8 cellular contexts compared by ENCODE assay signal in the genomic region with DNA sequence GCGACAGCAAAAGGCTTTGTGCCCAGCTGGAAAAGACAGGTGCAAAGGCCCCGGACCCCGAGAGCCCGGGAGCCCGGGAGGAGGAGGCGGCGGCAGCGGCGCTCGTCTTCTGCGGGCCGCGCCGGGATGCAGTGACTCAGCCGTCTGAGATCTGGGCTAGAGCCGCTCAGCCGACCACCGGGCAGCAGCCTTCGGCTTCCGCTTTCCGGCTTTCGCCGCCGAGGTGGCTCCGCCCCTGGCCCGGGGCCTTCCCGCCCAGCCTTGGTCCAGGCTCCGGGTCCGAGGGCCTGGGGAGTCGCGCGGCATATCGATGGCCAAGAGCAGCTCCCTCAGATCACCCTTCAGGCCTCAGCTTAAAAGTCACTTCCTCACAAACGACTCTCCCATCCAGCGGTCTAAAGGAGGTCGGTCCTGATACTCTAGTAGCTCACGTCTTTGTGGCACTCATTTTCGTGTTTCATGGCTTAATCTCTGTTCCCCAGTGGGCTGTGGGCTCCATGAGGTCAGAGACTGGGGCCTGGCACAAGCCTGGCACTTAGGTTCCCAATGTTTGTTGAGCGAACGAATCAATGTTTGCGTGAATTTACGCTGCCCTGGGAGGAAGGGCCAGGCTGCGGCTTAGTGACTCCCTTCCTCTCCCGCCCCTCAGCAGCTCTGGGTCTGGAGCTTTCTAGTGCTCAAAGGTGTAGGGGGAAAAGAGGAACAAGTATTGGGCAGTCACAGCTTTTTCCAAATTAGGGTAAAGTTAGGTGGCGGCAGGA. TPM values are rescaled to one million over a fixed set of nuclear protein-coding genes. Genes with fewer than 3 reads are reported as not detected.
A peak's percentile ranks its signal among the peaks of the same experiment; 100 is the strongest.
DNase-seq lines count a peak whose midpoint lies in the region; ATAC-seq, FAIRE-seq and TF ChIP-seq lines count a peak whose summit lies in the region.

A gene (minus strand): TSS at position 146 of the 761 bp plus-strand sequence. CDS start 783 bp downstream, outside the sequence.

- peaks cover 8% of the 10 kb centered on the region for H3K4me1 ChIP-seq in keratinocyte (ENCODE audit: control insufficient read depth, extremely low read depth, insufficient read depth, low read length)

- ATAC-seq in GM18870 (IDR thresholded peaks at IDR 0.05; ENCODE audit: unreplicated experiment) (peak; percentile 61), HG03103 (IDR thresholded peaks at IDR 0.05; ENCODE audit: low read depth, unreplicated experiment) (peak; percentile 78)
- ATAC-seq in central memory CD8-positive, alpha-beta T cell (replicated peaks; ENCODE audit: extremely low read depth, poor library complexity, severe bottlenecking), result peak; percentile 63

- H2AFZ ChIP-seq in keratinocyte (ENCODE audit: control insufficient read depth, low read length), result peak within 1 kb of the TSS; percentile 96

- H3K9me3 Mint-ChIP-seq in central memory CD8-positive, alpha-beta T cell, result no peaks in the 10 kb centered on the region

- no peaks in the 10 kb centered on the region for H3K9me1 ChIP-seq in keratinocyte (ENCODE audit: control insufficient read depth, extremely low read depth, insufficient read depth, low read length)

- H3K4me3 ChIP-seq in keratinocyte (ENCODE audit: control insufficient read depth in 2 of 3, extremely low read depth in 1 of 3, insufficient read depth in 2 of 3, low read depth in 1 of 3, low read length in 3 of 3), result peak within 1 kb of the TSS; percentile 68 to 86 (median 83)

- H4K20me1 ChIP-seq in keratinocyte (ENCODE audit: control insufficient read depth, extremely low read depth, insufficient read depth, low read length), result no peaks in the 10 kb centered on the region

- DNase-seq in AG08395 (ENCODE audit: low spot score), result peak; percentile 84
- peak; percentile 79 for DNase-seq in NCI-H2196 (lab: John Stamatoyannopoulos, UW; ENCODE audit: unreplicated experiment)
- peak in 3 of 4 experiments; percentile 20 to 29 (median 27) for DNase-seq in activated CD4-positive, CD25-positive, alpha-beta regulatory T cell (lab: John Stamatoyannopoulos, UW)
- DNase-seq in central memory CD8-positive, alpha-beta T cell (ENCODE audit: low spot score in 2 of 2), result peak; percentile 27 to 28
- no peak for DNase-seq in keratinocyte (ENCODE audit: low read depth, low spot score)
- peak; percentile 45 for DNase-seq in stimulated activated CD4-positive, alpha-beta T cell treated with anti-CD3 and anti-CD28 coated beads, Interleukin-12 subunit alpha, Interleukin-12 subunit beta, amount 100 ng/mL, for 4 hours

- dilution Hi-C loops in keratinocyte (cut with MboI; ENCODE audit: extremely low pct_ligation_motif_present, low sequenced_read_pairs), result no loop called here

- no peaks in the 10 kb centered on the region for H3K27me3 ChIP-seq in keratinocyte (ENCODE audit: control insufficient read depth, extremely low read depth, insufficient read depth, low read length)

- peak within 1 kb of the TSS; percentile 96 for H3K27ac Mint-ChIP-seq in central memory CD8-positive, alpha-beta T cell (ENCODE audit: low read depth)

- no peaks in the 10 kb centered on the region for H3K27me3 Mint-ChIP-seq in central memory CD8-positive, alpha-beta T cell

- no peak for TF ChIP-seq CTCF in keratinocyte (optimal IDR thresholded peaks at IDR 0.05 in 1 of 3, IDR thresholded peaks at IDR 0.05 in 1 of 3, conservative IDR thresholded peaks at IDR 0.05 in 1 of 3; ENCODE audit: extremely low read depth in 1 of 3, insufficient read depth in 2 of 3, low read length in 3 of 3)

- peak within 1 kb of the TSS; percentile 82 for H3K9ac ChIP-seq in keratinocyte (ENCODE audit: control insufficient read depth, extremely low read depth, insufficient read depth, low read length)

- H3K27ac ChIP-seq in keratinocyte (ENCODE audit: control insufficient read depth, insufficient read depth, low read length), result peak within 1 kb of the TSS; percentile 79

- peak within 1 kb of the TSS; percentile 94 for H3K4me3 Mint-ChIP-seq in central memory CD8-positive, alpha-beta T cell

- H3K36me3 ChIP-seq in keratinocyte (ENCODE audit: control insufficient read depth in 2 of 2, extremely low read depth in 1 of 2, insufficient read depth in 2 of 2, low read length in 2 of 2), result peaks cover 0 to 1% of the 10 kb centered on the region in 2 experiments

- no peaks in the 10 kb centered on the region for H3K9me3 ChIP-seq in keratinocyte (ENCODE audit: control insufficient read depth, low read depth, low read length)

- H3K4me1 Mint-ChIP-seq in central memory CD8-positive, alpha-beta T cell, result peaks cover 32% of the 10 kb centered on the region

- no peak for FAIRE-seq in keratinocyte (lab: Jason Lieb, UNC)

- peak within 1 kb of the TSS; percentile 92 for H3K4me2 ChIP-seq in keratinocyte (ENCODE audit: control insufficient read depth, extremely low read depth, insufficient read depth, low read depth, low read length)

- peaks cover 2% of the 10 kb centered on the region for H3K79me2 ChIP-seq in keratinocyte (ENCODE audit: control insufficient read depth, insufficient read depth, low read length)

- peaks cover 13% of the 10 kb centered on the region for H3K36me3 Mint-ChIP-seq in central memory CD8-positive, alpha-beta T cell (ENCODE audit: insufficient read depth)

RNA-seq across cellular contexts. Expression of the gene that starts here (rescaled TPM):
- polyA plus RNA-seq in keratinocyte, result 4.4 to 6.8 TPM (median 5.1 TPM) in 3 replicates
- polyA plus RNA-seq in keratinocyte (2011; ENCODE audit: low read depth), result 1.7 TPM
- polyA plus RNA-seq in keratinocyte (2011; cell fraction: cytosol; rRNA removed), result 3.3 and 4.1 TPM in 2 replicates
- 5.5 and 5.8 TPM in 2 replicates for polyA plus RNA-seq in keratinocyte (2011; cell fraction: nucleus; rRNA removed)
- 2.1 and 8.9 TPM in 2 replicates for polyA plus RNA-seq in keratinocyte (2012; ENCODE audit: low replicate concordance)
- polyA minus RNA-seq in keratinocyte, result 4.3 to 5.9 TPM (median 4.5 TPM) in 3 replicates
- 5.4 TPM for polyA minus RNA-seq in keratinocyte (2011; cell fraction: cytosol; rRNA and poly(A)+ RNA removed)
- 8.0 and 9.9 TPM in 2 replicates for polyA minus RNA-seq in keratinocyte (2011; cell fraction: nucleus; rRNA and poly(A)+ RNA removed)
